30 cellular contexts compared by ENCODE assay signal in genomic region chr1:230138561-230139239, GRCh38.
"Had no signal": no experiment of that assay in that cellular context is flagged by ENCODE, and none has a peak within 500 bp of the region (broad histone marks: within the 10 kb centered on the region; RNA-seq: fewer than 3 reads in every experiment).

No MANE protein-coding gene starts in this region.

- H2AFZ ChIP-seq: neural progenitor cell had no signal

- H3K4me3 ChIP-seq: neural progenitor cell, right atrium auricular region, smooth muscle cell, thyroid gland, upper lobe of right lung had no signal

- DNase-seq: activated CD4-positive, alpha-beta T cell treated with anti-CD3 and anti-CD28 coated beads for 4 hours; activated CD4-positive, alpha-beta T cell treated with anti-CD3 and anti-CD28 coated beads, Interleukin-2, amount 50 U/mL, for 4 hours; activated gamma-delta T cell treated with Interleukin-2 at 50 U/mL for 16 hours; activated naive CD4-positive, alpha-beta T cell treated with anti-CD3 and anti-CD28 coated beads, Interleukin-2, amount 50 U/mL, for 16 hours; activated T-cell treated with anti-CD3 and anti-CD28 coated beads, Interleukin-2, amount 50 U/mL, for 4 hours; amniotic stem cell; central memory CD4-positive, alpha-beta T cell; endodermal cell; foreskin fibroblast; head of caudate nucleus; hippocampal formation; kidney; left colon; midbrain; naive thymus-derived CD4-positive, alpha-beta T cell; occipital lobe; stimulated activated CD4-positive, alpha-beta T cell treated with anti-CD3 and anti-CD28 coated beads, Interleukin-1b, Interleukin-23, amount 100 ng/mL, for 48 hours; stimulated activated CD4-positive, alpha-beta T cell treated with anti-CD3 and anti-CD28 coated beads, Interleukin-4, amount 100 ng/mL, for 4 hours; stimulated activated CD8-positive, alpha-beta memory T cell treated with anti-CD3 and anti-CD28 coated beads, Interleukin-4, amount 100 ng/mL, for 48 hours; stimulated activated naive CD8-positive, alpha-beta T cell treated with anti-CD3 and anti-CD28 coated beads, Interleukin-15, amount 100 ng/mL, for 72 hours; T-helper 17 cell; T1000; thyroid gland; upper lobe of right lung had no signal

- H3K27me3 ChIP-seq: neural progenitor cell, right atrium auricular region, thyroid gland, upper lobe of right lung had no signal

- ATAC-seq: activated T-cell treated with anti-CD3 and anti-CD28 coated beads, Interleukin-2, amount 50 U/mL, for 4 hours; activated T-helper 17 cell treated with anti-CD3 and anti-CD28 coated beads, Interleukin-2, amount 50 U/mL, for 72 hours; esophagus mucosa; naive thymus-derived CD4-positive, alpha-beta T cell; stimulated activated memory B cell treated with anti-CD40 and anti-IgM and Interleukin-4, amounts not matched to agents 10 μg/mL and 1 μg/mL and 100 μg/mL, for 72 hours; stimulated activated naive CD8-positive, alpha-beta T cell treated with anti-CD3 and anti-CD28 coated beads, Interleukin-15, amount 100 ng/mL, for 72 hours; T-helper 17 cell; upper lobe of right lung had no signal

- H3K9ac ChIP-seq: neural progenitor cell had no signal

- H3K4me1 ChIP-seq: upper lobe of right lung had no signal

- H3K36me3 ChIP-seq: neural progenitor cell, right atrium auricular region, thyroid gland, upper lobe of right lung had no signal

- H3K4me2 ChIP-seq: neural progenitor cell, smooth muscle cell had no signal

- H3K9me3 ChIP-seq: right atrium auricular region, thyroid gland, upper lobe of right lung had no signal

- H3K27ac ChIP-seq: neural progenitor cell, right atrium auricular region, thyroid gland, upper lobe of right lung had no signal
